19 cellular contexts compared by ENCODE assay signal in genomic region chr10:133249094-133249780, GRCh38. TPM values are rescaled to one million over a fixed set of nuclear protein-coding genes. Genes with fewer than 3 reads are reported as not detected.
DNase-seq lines count a peak whose midpoint lies in the region; TF ChIP-seq lines count a peak whose summit lies in the region.
"Had no signal": no experiment of that assay in that cellular context is flagged by ENCODE, and none has a peak within 500 bp of the region (broad histone marks: within the 10 kb centered on the region; RNA-seq: fewer than 3 reads in every experiment).

No MANE protein-coding gene starts in this region.

- peak overlapping the region; percentile 64 for H3K27ac Mint-ChIP-seq in neural progenitor cell

- H3K79me2 ChIP-seq in neural progenitor cell (ENCODE audit: low read depth) = no peaks in the 10 kb centered on the region

- no peaks in the 10 kb centered on the region for H3K36me3 Mint-ChIP-seq in neural progenitor cell
- H3K36me3 Mint-ChIP-seq: CD4-positive, alpha-beta memory T cell had no signal

- H3K9ac ChIP-seq in neural progenitor cell = no peak overlapping the region

- DNase-seq in BE2C (peak; percentile 6), adrenal gland (peak in 2 of 7 donors; percentile 35 to 50), neural progenitor cell (ENCODE audit: low spot score) (no peak), coronary artery (ENCODE audit: low spot score) (no peak), GM20000 (ENCODE audit: low spot score) (no peak), NCI-H2227 treated with DMSO at 0.1 percent for 48 hours (lab: John Stamatoyannopoulos, UW) (no peak)
- DNase-seq in stimulated activated CD4-positive, alpha-beta T cell treated with anti-CD3 and anti-CD28 coated beads, Interleukin-2, amount 100 ng/mL, for 24 hours = no peak
- DNase-seq: CD4-positive, alpha-beta memory T cell; DMS79 treated with DMSO at 0.1 percent for 48 hours; HCEC 1CT; IMR-90; Kasumi-1; MM.1S; NCI-H1092 treated with DMSO at 0.1 percent for 48 hours; NCI-H524 had no signal

- intact Hi-C loops in adrenal gland (cut with DNase I) = no loop called here

- WGBS in adrenal gland, 4 donors = 56 to 77% (median 66%) methylated on average over 6 to 21 of the region's 21 CpGs

- H3K27ac ChIP-seq in adrenal gland (peak overlapping the region; percentile 90 to 97 (median 94)), neural progenitor cell (no peak overlapping the region), coronary artery (no peak overlapping the region)

- no peaks in the 10 kb centered on the region for H3F3A ChIP-seq in neural progenitor cell (ENCODE audit: low read depth)

- H3K27me3 ChIP-seq in BE2C (no peaks in the 10 kb centered on the region), adrenal gland (no peaks in the 10 kb centered on the region), neural progenitor cell (no peaks in the 10 kb centered on the region)

- no peaks in the 10 kb centered on the region for H3K9me3 Mint-ChIP-seq in neural progenitor cell
- H3K9me3 Mint-ChIP-seq: CD4-positive, alpha-beta memory T cell had no signal

- no peak for TF ChIP-seq CTCF in BE2C (IDR thresholded peaks at IDR 0.05; ENCODE audit: low read depth, low read length)
- peak; percentile 23; the same call in 1 of the 3 replicates for TF ChIP-seq CTCF in GM12872 (IDR thresholded peaks at IDR 0.05; ENCODE audit: insufficient read depth, low read depth, low read length)
- peak in 2 of 6 experiments; percentile 14 to 19 for TF ChIP-seq CTCF in adrenal gland (IDR thresholded peaks at IDR 0.05)
- no peak for TF ChIP-seq CTCF in neural progenitor cell (IDR thresholded peaks at IDR 0.05)
- no peak for TF ChIP-seq CTCF in coronary artery (IDR thresholded peaks at IDR 0.05)
- TF ChIP-seq CTCF in GM20000 (IDR thresholded peaks at IDR 0.05; ENCODE audit: extremely low read depth, missing control alignments) = no peak

- no peak for TF ChIP-seq POLR2A in adrenal gland (IDR thresholded peaks at IDR 0.05)

- H4K20me1 ChIP-seq in neural progenitor cell (ENCODE audit: low read depth) = no peaks in the 10 kb centered on the region

- H3K4me1 Mint-ChIP-seq in neural progenitor cell = peaks cover 19% of the 10 kb centered on the region

- H3K9me3 ChIP-seq in BE2C (no peaks in the 10 kb centered on the region), adrenal gland (replicated peaks in 1 of 3) (no peaks in the 10 kb centered on the region), neural progenitor cell (ENCODE audit: low read depth) (no peaks in the 10 kb centered on the region)

- H3K4me3 Mint-ChIP-seq in neural progenitor cell = no peak overlapping the region
- H3K4me3 Mint-ChIP-seq: CD4-positive, alpha-beta memory T cell had no signal

- no peak overlapping the region for H2AFZ ChIP-seq in neural progenitor cell (replicated peaks)

- no peaks in the 10 kb centered on the region for H3K4me1 ChIP-seq in BE2C
- H3K4me1 ChIP-seq in adrenal gland (replicated peaks in 1 of 2) = peaks cover 43 to 48% of the 10 kb centered on the region in 2 donors
- H3K4me1 ChIP-seq in neural progenitor cell = peaks cover 15% of the 10 kb centered on the region

- peaks cover 7% of the 10 kb centered on the region for H3K27me3 Mint-ChIP-seq in neural progenitor cell (ENCODE audit: insufficient read depth, low read depth)

- H3K4me2 ChIP-seq in neural progenitor cell = no peak overlapping the region

- H3K36me3 ChIP-seq in BE2C (no peaks in the 10 kb centered on the region), adrenal gland (replicated peaks in 1 of 2) (no peaks in the 10 kb centered on the region), neural progenitor cell (no peaks in the 10 kb centered on the region)

- no peak overlapping the region for H3K4me3 ChIP-seq in BE2C (ENCODE audit: low read depth, low read length)
- H3K4me3 ChIP-seq in adrenal gland = no peak overlapping the region
- no peak overlapping the region for H3K4me3 ChIP-seq in neural progenitor cell
- no peak overlapping the region for H3K4me3 ChIP-seq in coronary artery

RNA-seq across cellular contexts. Expression of gene VENTX, which starts 11.6 kb away (rescaled TPM):
- 0.15 TPM for polyA plus RNA-seq in BE2C (2012; ENCODE audit: insufficient read depth, insufficient read length, low read depth)
- total RNA-seq in adrenal gland (1 to 10 TPM in 6 of 8 donors, under 1 TPM in 2; 0.24 to 3.0 (median 1.4) TPM), neural progenitor cell (ENCODE audit: low replicate concordance) (1.0 TPM in 1 of 2 replicates, not detected in the other)
- polyA plus RNA-seq in adrenal gland = 1 to 10 TPM in 2 of 3 donors, under 1 TPM in 1; 0.26 to 4.4 (median 1.7) TPM
- total RNA-seq: CD4-positive, alpha-beta memory T cell; IMR-90 had no signal
- polyA plus RNA-seq: AG04450; BJ; CD4-positive, alpha-beta memory T cell; IMR-90 had no signal

RNA-seq across cellular contexts. Expression of gene UTF1, which starts 19.2 kb away (rescaled TPM):
- polyA plus RNA-seq in BE2C (2012; ENCODE audit: insufficient read depth, insufficient read length, low read depth) = not detected
- total RNA-seq in adrenal gland = under 1 TPM in 1 of 8 donors, not detected in 7; 0.19 TPM
- under 1 TPM in 1 of 3 donors, not detected in 2; 0.24 TPM for polyA plus RNA-seq in adrenal gland
- total RNA-seq in neural progenitor cell (ENCODE audit: low replicate concordance) = not detected in 2 replicates
- total RNA-seq: CD4-positive, alpha-beta memory T cell; IMR-90; Right ventricle myocardium inferior had no signal
- polyA plus RNA-seq: AG04450; BJ; CD4-positive, alpha-beta memory T cell; IMR-90 had no signal

RNA-seq across cellular contexts. Expression of gene ADAM8, which starts 27.4 kb away (rescaled TPM):
- 1.4 TPM for polyA plus RNA-seq in BE2C (2012; ENCODE audit: insufficient read depth, insufficient read length, low read depth)
- total RNA-seq in adrenal gland = 1 to 10 TPM; 1.8 to 5.3 (median 3.8) TPM
- 1 to 10 TPM in 2 of 3 donors, under 1 TPM in 1; 0.66 to 7.7 (median 5.2) TPM for polyA plus RNA-seq in adrenal gland
- total RNA-seq in neural progenitor cell (ENCODE audit: low replicate concordance) = 3.2 and 3.3 TPM in 2 replicates

RNA-seq across cellular contexts. Expression of gene TUBGCP2, which starts 59.4 kb away (rescaled TPM):
- polyA plus RNA-seq in BE2C (2012; ENCODE audit: insufficient read depth, insufficient read length, low read depth) = 78.4 TPM
- total RNA-seq in adrenal gland = 10 to 100 TPM; 30.9 to 77.8 (median 62.0) TPM
- polyA plus RNA-seq in adrenal gland = 100 to 1,000 TPM in 2 of 3 donors, 10 to 100 TPM in 1; 54.1 to 234 (median 145) TPM
- 54.8 and 55.4 TPM in 2 replicates for total RNA-seq in neural progenitor cell (ENCODE audit: low replicate concordance)

RNA-seq across cellular contexts. Expression of gene ZNF511, which starts 59.5 kb away (rescaled TPM):
- polyA plus RNA-seq in BE2C (2012; ENCODE audit: insufficient read depth, insufficient read length, low read depth) = 151 TPM
- total RNA-seq in adrenal gland (10 to 100 TPM; 19.6 to 45.4 (median 39.9) TPM), neural progenitor cell (ENCODE audit: low replicate concordance) (34.4 and 44.4 TPM in 2 replicates)
- polyA plus RNA-seq in adrenal gland = 100 to 1,000 TPM in 2 of 3 donors, 10 to 100 TPM in 1; 20.0 to 146 (median 102) TPM

Comparison
In these comparisons a context has a peak if more than half of its experiments do, and no peak if none do; other contexts are left out.
1. H3K27ac ChIP-seq: peak in adrenal gland (5 of 5); none in neural progenitor cell (single experiment) and coronary artery (0 of 2).